In genomic region chr11:115264278-115264677, GRCh38 we compare ENCODE assay signal across 20 cellular contexts.
A peak's percentile ranks its signal among the peaks of the same experiment; 100 is the strongest.
DNase-seq lines count a peak whose midpoint lies in the region; FAIRE-seq lines count a peak whose summit lies in the region.
"Had no signal": no experiment of that assay in that cellular context is flagged by ENCODE, and none has a peak within 500 bp of the region (broad histone marks: within the 10 kb centered on the region; RNA-seq: fewer than 3 reads in every experiment).

No MANE protein-coding gene starts in this region.

- no peak overlapping the region for H3K14ac ChIP-seq in mesenchymal stem cell (ENCODE audit: low read length in 2 of 2)

- H3K36me3 ChIP-seq in mesenchymal stem cell (ENCODE audit: control insufficient read depth in 1 of 2, insufficient read depth in 2 of 2, low read depth in 1 of 2, low read length in 2 of 2), result no peaks in the 10 kb centered on the region
- H3K36me3 ChIP-seq: lower lobe of right lung, SJSA1, vagina had no signal

- peaks cover 2% of the 10 kb centered on the region for H3K4me1 ChIP-seq in mesenchymal stem cell (ENCODE audit: control insufficient read depth, insufficient read depth, low read depth, low read length)
- H3K4me1 ChIP-seq: lower lobe of right lung, SJSA1, vagina had no signal

- H2AFZ ChIP-seq in mesenchymal stem cell (ENCODE audit: low read depth, low read length), result no peak overlapping the region
- H2AFZ ChIP-seq: GM23248 had no signal

- FAIRE-seq in islet of Langerhans (lab: Jason Lieb, UNC), result peak; percentile 94
- no peak for FAIRE-seq in urothelium cell line (lab: Jason Lieb, UNC)
- FAIRE-seq: GM12878, kidney had no signal

- no peaks in the 10 kb centered on the region for H3K9me3 ChIP-seq in mesenchymal stem cell (ENCODE audit: control insufficient read depth, low read length)
- H3K9me3 ChIP-seq: lower lobe of right lung, SJSA1, vagina had no signal

- no peak overlapping the region for H3K23ac ChIP-seq in mesenchymal stem cell (ENCODE audit: low read length in 2 of 2)

- no peak overlapping the region for H3K9ac ChIP-seq in mesenchymal stem cell (ENCODE audit: low read length)
- H3K9ac ChIP-seq: GM23248 had no signal

- no peaks in the 10 kb centered on the region for H3K27me3 ChIP-seq in mesenchymal stem cell (ENCODE audit: control insufficient read depth in 1 of 2, insufficient read depth in 1 of 2, low read length in 2 of 2)
- H3K27me3 ChIP-seq: SJSA1, vagina had no signal

- H3K79me1 ChIP-seq in mesenchymal stem cell (replicated peaks; ENCODE audit: low read length, poor library complexity, severe bottlenecking), result peaks cover 32% of the 10 kb centered on the region

- H3K4me3 ChIP-seq in mesenchymal stem cell (ENCODE audit: insufficient read depth in 1 of 2, low read depth in 1 of 2, low read length in 2 of 2), result no peak overlapping the region
- H3K4me3 ChIP-seq: GM12878, GM23248, lower lobe of right lung, SJSA1, skin epidermis, vagina had no signal

- H3K4ac ChIP-seq in mesenchymal stem cell (ENCODE audit: low read depth in 1 of 2, low read length in 2 of 2), result no peak overlapping the region

- H2BK12ac ChIP-seq in mesenchymal stem cell (ENCODE audit: low read length in 2 of 2), result no peak overlapping the region

- DNase-seq in NCI-H1092 treated with DMSO at 0.1 percent for 48 hours (lab: John Stamatoyannopoulos, UW) (peak; percentile 72), NCI-H1092 (lab: John Stamatoyannopoulos, UW) (no peak), NCI-H146 treated with DMSO at 0.1 percent for 48 hours (lab: John Stamatoyannopoulos, UW; ENCODE audit: unreplicated experiment) (peak; percentile 89), NCI-H774 (lab: John Stamatoyannopoulos, UW) (peak; percentile 82), mesenchymal stem cell (no peak), urothelium cell line (ENCODE audit: low spot score) (no peak)
- no peak for DNase-seq in stimulated activated CD4-positive, alpha-beta T cell treated with anti-CD3 and anti-CD28 coated beads, Interleukin-1b, Interleukin-23, amount 100 ng/mL, for 48 hours
- DNase-seq: activated CD4-positive, alpha-beta T cell treated with anti-CD3 and anti-CD28 coated beads, Interleukin-2, amount 50 U/mL, for 4 hours; activated naive CD4-positive, alpha-beta T cell treated with anti-CD3 and anti-CD28 coated beads, Interleukin-2, amount 50 U/mL, for 16 hours; amniotic stem cell; EL; GM23248; kidney; lower lobe of right lung had no signal

- no peak overlapping the region for H3K4me2 ChIP-seq in mesenchymal stem cell (ENCODE audit: low read length, poor library complexity, severe bottlenecking)

- H3K27ac ChIP-seq in mesenchymal stem cell (ENCODE audit: low read length, poor library complexity, severe bottlenecking), result no peak overlapping the region
- H3K27ac ChIP-seq: 22Rv1, GM23248, lower lobe of right lung, SJSA1, skin epidermis, vagina had no signal

- H4K91ac ChIP-seq in mesenchymal stem cell (ENCODE audit: low read length), result no peak overlapping the region

- H3K18ac ChIP-seq in mesenchymal stem cell (ENCODE audit: low read depth in 1 of 2, low read length in 2 of 2), result no peak overlapping the region

- no peak overlapping the region for H2BK5ac ChIP-seq in mesenchymal stem cell (ENCODE audit: low read depth, low read length, poor library complexity, severe bottlenecking)

- no peak overlapping the region for H2BK120ac ChIP-seq in mesenchymal stem cell (ENCODE audit: low read depth, low read length)

- no peak overlapping the region for H2AK5ac ChIP-seq in mesenchymal stem cell (ENCODE audit: low read length, severe bottlenecking)

- H4K8ac ChIP-seq in mesenchymal stem cell (ENCODE audit: low read length), result no peak overlapping the region

- H2BK15ac ChIP-seq in mesenchymal stem cell (ENCODE audit: low read depth, poor library complexity, severe bottlenecking), result no peak overlapping the region

Comparison
In these comparisons a context has a peak if more than half of its experiments do, and no peak if none do; other contexts are left out.
1. DNase-seq: peak in NCI-H1092 treated with DMSO at 0.1 percent for 48 hours (single experiment), NCI-H146 treated with DMSO at 0.1 percent for 48 hours (single experiment) and NCI-H774 (single experiment); none in NCI-H1092 (single experiment), stimulated activated CD4-positive, alpha-beta T cell treated with anti-CD3 and anti-CD28 coated beads, Interleukin-1b, Interleukin-23, amount 100 ng/mL, for 48 hours (single experiment), mesenchymal stem cell (single experiment) and urothelium cell line (single experiment).